In genomic region chr7:29196191-29196590, GRCh38 we compare ENCODE assay signal across 13 cellular contexts. TPM values are rescaled to one million over a fixed set of nuclear protein-coding genes. Genes with fewer than 3 reads are reported as not detected.
DNase-seq lines count a peak whose midpoint lies in the region; ATAC-seq and TF ChIP-seq lines count a peak whose summit lies in the region.
"Had no signal": no experiment of that assay in that cellular context is flagged by ENCODE, and none has a peak within 500 bp of the region (broad histone marks: within the 10 kb centered on the region; RNA-seq: fewer than 3 reads in every experiment).

No MANE protein-coding gene starts in this region.

- H3K4me1 Mint-ChIP-seq in endodermal cell, result peaks cover 61% of the 10 kb centered on the region

- H3K14ac ChIP-seq in mesenchymal stem cell (ENCODE audit: low read length in 2 of 2), result no peak overlapping the region

- H3K36me3 ChIP-seq in endodermal cell (ENCODE audit: control insufficient read depth, insufficient read depth, low read length) (no peaks in the 10 kb centered on the region), smooth muscle cell (ENCODE audit: low read depth) (no peaks in the 10 kb centered on the region), mesenchymal stem cell (ENCODE audit: control insufficient read depth in 1 of 2, insufficient read depth in 2 of 2, low read depth in 1 of 2, low read length in 2 of 2) (no peaks in the 10 kb centered on the region)
- H3K36me3 ChIP-seq: tibial nerve had no signal

- H2AFZ ChIP-seq in smooth muscle cell (ENCODE audit: low read depth), result no peak overlapping the region
- no peak overlapping the region for H2AFZ ChIP-seq in mesenchymal stem cell (ENCODE audit: low read depth, low read length)

- no peak overlapping the region for H3K27ac ChIP-seq in endodermal cell (ENCODE audit: low read depth, low read length)
- H3K27ac ChIP-seq in smooth muscle cell (ENCODE audit: low read depth), result no peak overlapping the region
- H3K27ac ChIP-seq in mesenchymal stem cell (ENCODE audit: low read length, poor library complexity, severe bottlenecking), result no peak overlapping the region
- H3K27ac ChIP-seq: tibial nerve had no signal

- no peak for TF ChIP-seq CTCF in endodermal cell (conservative IDR thresholded peaks at IDR 0.05)
- no peak for TF ChIP-seq CTCF in smooth muscle cell (IDR thresholded peaks at IDR 0.05; ENCODE audit: borderline replicate concordance, insufficient read depth, poor library complexity, severe bottlenecking)
- TF ChIP-seq CTCF in foreskin fibroblast (IDR thresholded peaks at IDR 0.05; ENCODE audit: low read depth, low read length), result no peak

- no peak for ATAC-seq in GM19395 (IDR thresholded peaks at IDR 0.05; ENCODE audit: unreplicated experiment)
- ATAC-seq: activated CD4-positive, alpha-beta T cell treated with anti-CD3 and anti-CD28 coated beads for 36 hours; esophagus mucosa had no signal

- H3K27me3 ChIP-seq in endodermal cell (ENCODE audit: control insufficient read depth, insufficient read depth, low read length, poor library complexity, severe bottlenecking), result peaks cover 37% of the 10 kb centered on the region
- peaks cover 61% of the 10 kb centered on the region for H3K27me3 ChIP-seq in smooth muscle cell (ENCODE audit: low read depth)
- H3K27me3 ChIP-seq in mesenchymal stem cell (ENCODE audit: control insufficient read depth in 1 of 2, insufficient read depth in 1 of 2, low read length in 2 of 2), result peaks cover 52 to 67% of the 10 kb centered on the region in 2 experiments

- no peak overlapping the region for H2BK12ac ChIP-seq in mesenchymal stem cell (ENCODE audit: low read length in 2 of 2)

- no peak overlapping the region for H3K18ac ChIP-seq in mesenchymal stem cell (ENCODE audit: low read depth in 1 of 2, low read length in 2 of 2)

- no peak overlapping the region for H4K8ac ChIP-seq in mesenchymal stem cell (ENCODE audit: low read length)

- H3K9me3 ChIP-seq in endodermal cell (ENCODE audit: control insufficient read depth, low read length), result no peaks in the 10 kb centered on the region
- H3K9me3 ChIP-seq in smooth muscle cell (replicated peaks; ENCODE audit: low read depth), result no peaks in the 10 kb centered on the region
- no peaks in the 10 kb centered on the region for H3K9me3 ChIP-seq in mesenchymal stem cell (ENCODE audit: control insufficient read depth, low read length)
- H3K9me3 ChIP-seq: tibial nerve had no signal

- WGBS in endodermal cell (ENCODE audit: insufficient coverage in 1 of 2, insufficient read length in 1 of 2), 2 experiments, result 72 to 86% methylated on average over 4 of the region's 4 CpGs
- 47% methylated on average over 4 of the region's 4 CpGs for WGBS in smooth muscle cell (ENCODE audit: low lambda C conversion rate)
- WGBS in mesenchymal stem cell, result 77% methylated on average over 2 of the region's 4 CpGs

- DNase-seq in NK-92 treated with Interleukin-12 subunit alpha and Interleukin-12 subunit beta, amount 100 ng/mL, for 24 hours (lab: John Stamatoyannopoulos, UW), result peak; percentile 37
- DNase-seq in NK-92 (lab: John Stamatoyannopoulos, UW; ENCODE audit: unreplicated experiment), result no peak
- DNase-seq in NCI-H2171 treated with DMSO at 0.1 percent for 48 hours (lab: John Stamatoyannopoulos, UW), result peak; percentile 72
- no peak for DNase-seq in endodermal cell
- DNase-seq in smooth muscle cell (lab: John Stamatoyannopoulos, UW; ENCODE audit: unreplicated experiment), result no peak
- no peak for DNase-seq in foreskin fibroblast
- no peak for DNase-seq in mesenchymal stem cell
- DNase-seq: activated CD4-positive, alpha-beta T cell treated with anti-CD3 and anti-CD28 coated beads for 36 hours; NCI-H1694; SHP77 had no signal

- no peak overlapping the region for H2BK5ac ChIP-seq in mesenchymal stem cell (ENCODE audit: low read depth, low read length, poor library complexity, severe bottlenecking)

- H3K9me3 Mint-ChIP-seq in endodermal cell, result no peaks in the 10 kb centered on the region

- no peaks in the 10 kb centered on the region for H3K36me3 Mint-ChIP-seq in endodermal cell (ENCODE audit: low read depth)

- H3K4me3 Mint-ChIP-seq in endodermal cell, result peak overlapping the region; percentile 66

- H3K79me1 ChIP-seq in mesenchymal stem cell (replicated peaks; ENCODE audit: low read length, poor library complexity, severe bottlenecking), result no peaks in the 10 kb centered on the region

- no peak overlapping the region for H3K23ac ChIP-seq in mesenchymal stem cell (ENCODE audit: low read length in 2 of 2)

- no peaks in the 10 kb centered on the region for H4K20me1 ChIP-seq in smooth muscle cell (ENCODE audit: low read depth)

- H2BK120ac ChIP-seq in mesenchymal stem cell (ENCODE audit: low read depth, low read length), result no peak overlapping the region

- H4K91ac ChIP-seq in mesenchymal stem cell (ENCODE audit: low read length), result no peak overlapping the region

- no peak overlapping the region for H3K27ac Mint-ChIP-seq in endodermal cell
- H3K27ac Mint-ChIP-seq: activated CD4-positive, alpha-beta T cell treated with anti-CD3 and anti-CD28 coated beads for 36 hours had no signal

- H3K4me3 ChIP-seq in endodermal cell (ENCODE audit: low read length) (peak overlapping the region; percentile 59), smooth muscle cell (peak overlapping the region; percentile 82), foreskin fibroblast (ENCODE audit: low read depth in 1 of 2, low read length in 2 of 2) (no peak overlapping the region), mesenchymal stem cell (ENCODE audit: insufficient read depth in 1 of 2, low read depth in 1 of 2, low read length in 2 of 2) (no peak overlapping the region)

- H2BK15ac ChIP-seq in mesenchymal stem cell (ENCODE audit: low read depth, poor library complexity, severe bottlenecking), result no peak overlapping the region

- peak overlapping the region; percentile 86 for H3K4me2 ChIP-seq in smooth muscle cell
- H3K4me2 ChIP-seq in mesenchymal stem cell (ENCODE audit: low read length, poor library complexity, severe bottlenecking), result no peak overlapping the region

- H3K79me2 ChIP-seq in smooth muscle cell (ENCODE audit: low read depth), result peaks cover 14% of the 10 kb centered on the region

- H3K9ac ChIP-seq in endodermal cell (ENCODE audit: extremely low read depth, low read length, poor library complexity, severe bottlenecking), result no peak overlapping the region
- H3K9ac ChIP-seq in smooth muscle cell (ENCODE audit: low read depth), result no peak overlapping the region
- H3K9ac ChIP-seq in mesenchymal stem cell (ENCODE audit: low read length), result no peak overlapping the region

- H3K4me1 ChIP-seq in endodermal cell (ENCODE audit: control insufficient read depth, insufficient read depth, low read length) (peaks cover 15% of the 10 kb centered on the region), smooth muscle cell (ENCODE audit: low read depth) (no peaks in the 10 kb centered on the region), mesenchymal stem cell (ENCODE audit: control insufficient read depth, insufficient read depth, low read depth, low read length) (peaks cover 17% of the 10 kb centered on the region)

- no peaks in the 10 kb centered on the region for H3F3A ChIP-seq in smooth muscle cell (ENCODE audit: low read depth)

- no peak overlapping the region for H3K4ac ChIP-seq in mesenchymal stem cell (ENCODE audit: low read depth in 1 of 2, low read length in 2 of 2)

- no peak overlapping the region for H2AK5ac ChIP-seq in mesenchymal stem cell (ENCODE audit: low read length, severe bottlenecking)

- H3K27me3 Mint-ChIP-seq in endodermal cell (ENCODE audit: insufficient read depth), result peaks cover 67% of the 10 kb centered on the region

RNA-seq across cellular contexts. Expression of gene CHN2, which starts 1.6 kb away (rescaled TPM):
- 10 to 100 TPM; 14.0 to 14.1 TPM for total RNA-seq in endodermal cell
- 7.4 TPM for polyA plus RNA-seq in endodermal cell (2013, experiment 1 of 2)
- polyA plus RNA-seq in endodermal cell (2013, experiment 2 of 2), result 7.4 TPM
- 14.0 and 20.7 TPM in 2 replicates for total RNA-seq in smooth muscle cell
- polyA plus RNA-seq in smooth muscle cell, result 7.4 and 15.7 TPM in 2 replicates
- polyA plus RNA-seq in mesenchymal stem cell (2013, experiment 1 of 2), result 0.79 TPM
- polyA plus RNA-seq in mesenchymal stem cell (2013, experiment 2 of 2), result 0.70 TPM

RNA-seq across cellular contexts. Expression of gene CPVL, which starts 49.9 kb away (rescaled TPM):
- total RNA-seq in endodermal cell, result 10 to 100 TPM; 32.4 to 53.3 TPM
- polyA plus RNA-seq in endodermal cell (2013, experiment 1 of 2), result 21.3 TPM
- polyA plus RNA-seq in endodermal cell (2013, experiment 2 of 2), result 20.9 TPM
- 18.7 and 29.8 TPM in 2 replicates for total RNA-seq in smooth muscle cell
- 7.2 and 20.8 TPM in 2 replicates for polyA plus RNA-seq in smooth muscle cell
- 1.1 TPM for polyA plus RNA-seq in mesenchymal stem cell (2013, experiment 1 of 2)
- 1.2 TPM for polyA plus RNA-seq in mesenchymal stem cell (2013, experiment 2 of 2)
- total RNA-seq: activated CD4-positive, alpha-beta T cell treated with anti-CD3 and anti-CD28 coated beads for 36 hours had no signal

Comparison
In these comparisons a context has a peak if more than half of its experiments do, and no peak if none do; other contexts are left out.
1. DNase-seq: peak in NK-92 treated with Interleukin-12 subunit alpha and Interleukin-12 subunit beta, amount 100 ng/mL, for 24 hours (single experiment) and NCI-H2171 treated with DMSO at 0.1 percent for 48 hours (single experiment); none in NK-92 (single experiment), endodermal cell (single experiment), smooth muscle cell (single experiment), foreskin fibroblast (0 of 2) and mesenchymal stem cell (single experiment).
2. H3K4me3 ChIP-seq: peak in endodermal cell (single experiment) and smooth muscle cell (single experiment); none in foreskin fibroblast (0 of 2) and mesenchymal stem cell (0 of 2).